ENCODE assay signal across 13 cellular contexts in genomic region chr4:184283659-184284335, GRCh38.
DNase-seq lines count a peak whose midpoint lies in the region; ATAC-seq and TF ChIP-seq lines count a peak whose summit lies in the region.
"Had no signal": no experiment of that assay in that cellular context is flagged by ENCODE, and none has a peak within 500 bp of the region (broad histone marks: within the 10 kb centered on the region; RNA-seq: fewer than 3 reads in every experiment).

No MANE protein-coding gene starts in this region.

- H4K20me1 ChIP-seq in DOHH2 (ENCODE audit: control insufficient read depth, insufficient read depth, low read depth, low read length) (no peaks in the 10 kb centered on the region), GM23338 (replicated peaks; ENCODE audit: insufficient read depth) (no peaks in the 10 kb centered on the region)

- H3K27me3 ChIP-seq in DOHH2 (ENCODE audit: control insufficient read depth, low read length): no peaks in the 10 kb centered on the region
- H3K27me3 ChIP-seq in GM23338 (ENCODE audit: insufficient read depth): no peaks in the 10 kb centered on the region
- H3K27me3 ChIP-seq: tibial artery had no signal

- TF ChIP-seq CTCF in DOHH2 (IDR thresholded peaks at IDR 0.05; ENCODE audit: low read depth, low read length, poor library complexity, severe bottlenecking) (no peak), GM23338 (conservative IDR thresholded peaks at IDR 0.05; ENCODE audit: low read depth in 2 of 2) (no peak)
- TF ChIP-seq CTCF in activated CD8-positive, alpha-beta T cell treated with anti-CD3 and anti-CD28 coated beads for 36 hours (IDR thresholded peaks at IDR 0.05): no peak

- H3K27me3 Mint-ChIP-seq in GM23338 (ENCODE audit: insufficient read depth, low read depth, poor library complexity) (peaks cover 7% of the 10 kb centered on the region), naive B cell (no peaks in the 10 kb centered on the region)
- H3K27me3 Mint-ChIP-seq in activated CD8-positive, alpha-beta T cell treated with anti-CD3 and anti-CD28 coated beads for 36 hours: no peaks in the 10 kb centered on the region
- H3K27me3 Mint-ChIP-seq: dendritic cell treated with granulocyte-macrophage colony-stimulating factor and Interleukin-4, amounts not matched to agents 40 ng/mL and 50 ng/mL, for 4 days; T-cell had no signal

- H3K79me2 ChIP-seq in DOHH2 (ENCODE audit: control insufficient read depth, low read length) (no peaks in the 10 kb centered on the region), GM23338 (replicated peaks; ENCODE audit: insufficient read depth) (no peaks in the 10 kb centered on the region)

- peak overlapping the region; percentile 67 for H3K4me3 ChIP-seq in DOHH2 (ENCODE audit: low read length)
- H3K4me3 ChIP-seq in GM23338: no peak overlapping the region

- ATAC-seq in GM23338 (no peak), naive B cell (ENCODE audit: low read depth in 2 of 2) (no peak), HG03159 (IDR thresholded peaks at IDR 0.05; ENCODE audit: unreplicated experiment) (no peak), GM18517 (IDR thresholded peaks at IDR 0.05; ENCODE audit: unreplicated experiment) (no peak)
- ATAC-seq in activated CD8-positive, alpha-beta T cell treated with anti-CD3 and anti-CD28 coated beads for 36 hours: no peak
- ATAC-seq: T-cell had no signal

- peaks cover 95% of the 10 kb centered on the region for H3K4me1 ChIP-seq in DOHH2 (ENCODE audit: control insufficient read depth, low read length)
- 0 out of 2 replicates have a peak, but pooled peaks cover 3% of the 10 kb centered on the region for H3K4me1 ChIP-seq in GM23338 (ENCODE audit: insufficient read depth)

- H3F3A ChIP-seq in DOHH2 (ENCODE audit: control insufficient read depth, insufficient read depth): peaks cover 35% of the 10 kb centered on the region
- H3F3A ChIP-seq in GM23338 (replicated peaks; ENCODE audit: low read depth): no peaks in the 10 kb centered on the region

- H3K27ac ChIP-seq in DOHH2 (ENCODE audit: low read depth, low read length) (peak overlapping the region; percentile 89), GM23338 (ENCODE audit: low read depth) (no peak overlapping the region)
- H3K27ac ChIP-seq: tibial artery had no signal

- H3K9me3 Mint-ChIP-seq in GM23338 (no peaks in the 10 kb centered on the region; the same call in 2 of the 3 replicates), naive B cell (no peaks in the 10 kb centered on the region)
- H3K9me3 Mint-ChIP-seq in activated CD8-positive, alpha-beta T cell treated with anti-CD3 and anti-CD28 coated beads for 36 hours: no peaks in the 10 kb centered on the region
- H3K9me3 Mint-ChIP-seq: dendritic cell treated with granulocyte-macrophage colony-stimulating factor and Interleukin-4, amounts not matched to agents 40 ng/mL and 50 ng/mL, for 4 days; T-cell had no signal

- H3K9me3 ChIP-seq in DOHH2 (ENCODE audit: control insufficient read depth, insufficient read depth, low read length): no peaks in the 10 kb centered on the region
- H3K9me3 ChIP-seq: tibial artery had no signal

- H3K9me2 ChIP-seq in DOHH2 (replicated peaks; ENCODE audit: control insufficient read depth, low read length) (no peaks in the 10 kb centered on the region), GM23338 (ENCODE audit: insufficient read depth) (no peaks in the 10 kb centered on the region)

- H2AFZ ChIP-seq in GM23338: 0 out of 2 replicates have a peak overlapping the region, but pooled peaks have one; percentile 28

- intact Hi-C loops in activated CD8-positive, alpha-beta T cell treated with anti-CD3 and anti-CD28 coated beads for 36 hours (cut with micrococcal nuclease): loop anchor here (5.0 to 10.0 kb wide), 4 partner anchors 34 to 451 kb away; partner anchors contain the start of genes CENPU and IRF2

- peaks cover 12% of the 10 kb centered on the region; the same call in 2 of the 3 replicates for H3K4me1 Mint-ChIP-seq in GM23338
- H3K4me1 Mint-ChIP-seq in activated CD8-positive, alpha-beta T cell treated with anti-CD3 and anti-CD28 coated beads for 36 hours (ENCODE audit: low read depth): peaks cover 70% of the 10 kb centered on the region
- peaks cover 48 to 66% (median 57%) of the 10 kb centered on the region in 3 donors for H3K4me1 Mint-ChIP-seq in naive B cell

- H3K4me2 ChIP-seq in DOHH2 (ENCODE audit: low read length): peak overlapping the region; percentile 92
- H3K4me2 ChIP-seq in GM23338: no peak overlapping the region

- no peak overlapping the region for H3K27ac Mint-ChIP-seq in GM23338
- peak overlapping the region; percentile 96 for H3K27ac Mint-ChIP-seq in activated CD8-positive, alpha-beta T cell treated with anti-CD3 and anti-CD28 coated beads for 36 hours
- H3K27ac Mint-ChIP-seq in naive B cell: peak overlapping the region in 2 of 6 donors; percentile 29 to 39

- CTCF ChIA-PET in activated CD8-positive, alpha-beta T cell treated with anti-CD3 and anti-CD28 coated beads for 36 hours (lab: Charles Lee): interaction anchor here (0.6 to 7.4 kb wide), 21 partner anchors 11 to 261 kb away, joined by 3 to 89 read pairs (median 6); no protein-coding TSS in a partner anchor

- POLR2A ChIA-PET in activated CD8-positive, alpha-beta T cell treated with anti-CD3 and anti-CD28 coated beads for 36 hours (lab: Charles Lee): interaction anchor here (0.6 to 5.5 kb wide), 11 partner anchors 8 to 364 kb away, joined by 3 to 48 read pairs (median 6); partner anchors contain the start of gene CASP3

- H3K4me3 Mint-ChIP-seq in GM23338: no peak overlapping the region
- no peak overlapping the region for H3K4me3 Mint-ChIP-seq in activated CD8-positive, alpha-beta T cell treated with anti-CD3 and anti-CD28 coated beads for 36 hours
- H3K4me3 Mint-ChIP-seq in naive B cell: peak overlapping the region in 7 of 8 donors; percentile 26 to 83 (median 60)
- H3K4me3 Mint-ChIP-seq: dendritic cell treated with granulocyte-macrophage colony-stimulating factor and Interleukin-4, amounts not matched to agents 40 ng/mL and 50 ng/mL, for 4 days; T-cell had no signal

- H3K36me3 ChIP-seq in DOHH2 (ENCODE audit: control insufficient read depth, low read length) (peaks cover 13% of the 10 kb centered on the region), GM23338 (ENCODE audit: insufficient read depth) (no peaks in the 10 kb centered on the region)
- H3K36me3 ChIP-seq: tibial artery had no signal

- no peak for DNase-seq in GM23338 (ENCODE audit: low spot score)
- no peak for DNase-seq in activated CD8-positive, alpha-beta T cell treated with anti-CD3 and anti-CD28 coated beads for 36 hours
- DNase-seq in naive B cell: no peak
- no peak for DNase-seq in central memory CD4-positive, alpha-beta T cell
- no peak for DNase-seq in NCI-H1694 (lab: John Stamatoyannopoulos, UW)
- DNase-seq: activated effector memory CD4-positive, alpha-beta T cell treated with anti-CD3 and anti-CD28 coated beads, Interleukin-2, amount 50 U/mL, for 16 hours; NCI-H526 treated with DMSO at 0.1 percent for 48 hours; T-cell; tibial artery had no signal

- H3K36me3 Mint-ChIP-seq in GM23338 (ENCODE audit: low read depth) (no peaks in the 10 kb centered on the region), naive B cell (peaks cover 0 to 2% of the 10 kb centered on the region in 2 donors)
- H3K36me3 Mint-ChIP-seq in activated CD8-positive, alpha-beta T cell treated with anti-CD3 and anti-CD28 coated beads for 36 hours (ENCODE audit: low read depth): no peaks in the 10 kb centered on the region
- H3K36me3 Mint-ChIP-seq: T-cell had no signal

TF ChIP-seq in GM23338, 12 proteins besides CTCF, POLR2A, EP300 and RAD21 (continues in another document):
- TF ChIP-seq NANOG (IDR thresholded peaks at IDR 0.05; ENCODE audit: borderline replicate concordance) (no peak), POLR2AphosphoS5 (IDR thresholded peaks at IDR 0.05; ENCODE audit: low read depth) (no peak), JUNB (IDR thresholded peaks at IDR 0.05; ENCODE audit: unreplicated experiment) (no peak), EZH2phosphoT487 (IDR thresholded peaks at IDR 0.05; ENCODE audit: unreplicated experiment) (no peak), REST (IDR thresholded peaks at IDR 0.05; ENCODE audit: unreplicated experiment) (no peak), CREB1 (CRISPR knock-in tag; IDR thresholded peaks at IDR 0.05; ENCODE audit: low read depth) (no peak)

Comparison
In these comparisons a context has a peak if more than half of its experiments do, and no peak if none do; other contexts are left out.
1. H3K4me3 Mint-ChIP-seq: peak in naive B cell (7 of 8); none in GM23338 (single experiment) and activated CD8-positive, alpha-beta T cell treated with anti-CD3 and anti-CD28 coated beads for 36 hours (single experiment).